ENCODE assay signal across 1 cellular context in genomic region chr14:37848985-37849605, GRCh38.
A peak's percentile ranks its signal among the peaks of the same experiment; 100 is the strongest.
TF ChIP-seq lines count a peak whose summit lies in the region.

No MANE protein-coding gene starts in this region.

TF ChIP-seq in HepG2, 621 proteins besides CTCF, POLR2A, EP300 and RAD21 (continued from another document and continues in another):
- TF ChIP-seq FOXP4 (CRISPR knock-in tag; IDR thresholded peaks at IDR 0.05): peak; percentile 60
- no peak for TF ChIP-seq ZFP91 (CRISPR knock-in tag; IDR thresholded peaks at IDR 0.05; ENCODE audit: borderline replicate concordance)
- no peak for TF ChIP-seq FOXP1 (IDR thresholded peaks at IDR 0.05)
- peak; percentile 47; the same call in 1 of the 2 replicates for TF ChIP-seq FOXP1 (CRISPR knock-in tag; IDR thresholded peaks at IDR 0.05)
- TF ChIP-seq ZNF350 (CRISPR knock-in tag; IDR thresholded peaks at IDR 0.05; ENCODE audit: borderline replicate concordance, low read depth): no peak
- TF ChIP-seq ZEB1 (IDR thresholded peaks at IDR 0.05; ENCODE audit: insufficient replicate concordance, low read depth): no peak
- peak; percentile 76 for TF ChIP-seq CHD4 (IDR thresholded peaks at IDR 0.05; ENCODE audit: borderline replicate concordance, low read length)
- 0 out of 2 replicates have a peak, but pooled peaks have one; percentile 11 for TF ChIP-seq SAP130 (CRISPR knock-in tag; IDR thresholded peaks at IDR 0.05; ENCODE audit: low read depth)
- 0 out of 2 replicates have a peak, but pooled peaks have one; percentile 25 for TF ChIP-seq ZNF264 (CRISPR knock-in tag; IDR thresholded peaks at IDR 0.05)
- no peak for TF ChIP-seq SOX13 (IDR thresholded peaks at IDR 0.05)
- TF ChIP-seq SOX13 (CRISPR knock-in tag; conservative IDR thresholded peaks at IDR 0.05 in 1 of 2, IDR thresholded peaks at IDR 0.05 in 1 of 2): peak; percentile 28 to 76; a peak in 2 of 4 replicates
- TF ChIP-seq TFAP4 (IDR thresholded peaks at IDR 0.05; ENCODE audit: borderline replicate concordance, low read depth): no peak
- TF ChIP-seq FOXA1 (IDR thresholded peaks at IDR 0.05): no peak
- TF ChIP-seq FOXA1 (CRISPR knock-in tag; IDR thresholded peaks at IDR 0.05): peak; percentile 46; the same call in 1 of the 2 replicates
- TF ChIP-seq E2F5 (CRISPR knock-in tag; conservative IDR thresholded peaks at IDR 0.05): no peak
- no peak for TF ChIP-seq ZNF383 (CRISPR knock-in tag; IDR thresholded peaks at IDR 0.05; ENCODE audit: borderline replicate concordance)
- TF ChIP-seq ZNF883 (CRISPR knock-in tag; IDR thresholded peaks at IDR 0.05; ENCODE audit: not compliant biosample characterization): no peak
- no peak for TF ChIP-seq TERF1 (CRISPR knock-in tag; IDR thresholded peaks at IDR 0.05)
- TF ChIP-seq RNF219 (CRISPR knock-in tag; IDR thresholded peaks at IDR 0.05): no peak
- no peak for TF ChIP-seq TAF1 (CRISPR knock-in tag; IDR thresholded peaks at IDR 0.05)
- no peak for TF ChIP-seq SNAPC5 (CRISPR knock-in tag; IDR thresholded peaks at IDR 0.05; ENCODE audit: borderline replicate concordance)
- TF ChIP-seq SAFB2 (CRISPR knock-in tag; IDR thresholded peaks at IDR 0.05; ENCODE audit: borderline replicate concordance, low read depth): no peak
- TF ChIP-seq MAF1 (CRISPR knock-in tag; IDR thresholded peaks at IDR 0.05; ENCODE audit: borderline replicate concordance): no peak
- TF ChIP-seq ATF7 (IDR thresholded peaks at IDR 0.05): peak; percentile 77
- no peak for TF ChIP-seq ATF7 (CRISPR knock-in tag; IDR thresholded peaks at IDR 0.05)
- TF ChIP-seq ZNF367 (CRISPR knock-in tag; IDR thresholded peaks at IDR 0.05; ENCODE audit: borderline replicate concordance): no peak
- no peak for TF ChIP-seq ISX (CRISPR knock-in tag; conservative IDR thresholded peaks at IDR 0.05)
- TF ChIP-seq ZNF749 (CRISPR knock-in tag; IDR thresholded peaks at IDR 0.05; ENCODE audit: borderline replicate concordance): no peak
- TF ChIP-seq WIZ (CRISPR knock-in tag; IDR thresholded peaks at IDR 0.05): no peak
- no peak for TF ChIP-seq AHDC1 (CRISPR knock-in tag; IDR thresholded peaks at IDR 0.05; ENCODE audit: borderline replicate concordance)
- no peak for TF ChIP-seq ZNF589 (CRISPR knock-in tag; conservative IDR thresholded peaks at IDR 0.05)
- no peak for TF ChIP-seq ZNF441 (CRISPR knock-in tag; IDR thresholded peaks at IDR 0.05; ENCODE audit: borderline replicate concordance)
- TF ChIP-seq EEA1 (CRISPR knock-in tag; IDR thresholded peaks at IDR 0.05; ENCODE audit: borderline replicate concordance): no peak
- no peak for TF ChIP-seq ZNF841 (CRISPR knock-in tag; IDR thresholded peaks at IDR 0.05; ENCODE audit: borderline replicate concordance)
- no peak for TF ChIP-seq ZNF546 (CRISPR knock-in tag; conservative IDR thresholded peaks at IDR 0.05)
- no peak for TF ChIP-seq PHF21A (CRISPR knock-in tag; IDR thresholded peaks at IDR 0.05)
- no peak for TF ChIP-seq ZNF639 (CRISPR knock-in tag; conservative IDR thresholded peaks at IDR 0.05)
- TF ChIP-seq ZNF558 (CRISPR knock-in tag; IDR thresholded peaks at IDR 0.05; ENCODE audit: borderline replicate concordance): no peak
- no peak for TF ChIP-seq ZFP62 (CRISPR knock-in tag; IDR thresholded peaks at IDR 0.05)
- TF ChIP-seq SIN3A (IDR thresholded peaks at IDR 0.05; ENCODE audit: borderline replicate concordance, low read depth, low read length): no peak
- no peak for TF ChIP-seq ERF (CRISPR knock-in tag; IDR thresholded peaks at IDR 0.05)
- no peak for TF ChIP-seq ZNF781 (CRISPR knock-in tag; IDR thresholded peaks at IDR 0.05; ENCODE audit: borderline replicate concordance, not compliant biosample characterization)
- TF ChIP-seq HNF1B (CRISPR knock-in tag; IDR thresholded peaks at IDR 0.05): no peak
- no peak for TF ChIP-seq STAT5B (CRISPR knock-in tag; IDR thresholded peaks at IDR 0.05)
- TF ChIP-seq ZNF3 (CRISPR knock-in tag; IDR thresholded peaks at IDR 0.05): no peak
- no peak for TF ChIP-seq HINFP (CRISPR knock-in tag; IDR thresholded peaks at IDR 0.05; ENCODE audit: low read depth)
- no peak for TF ChIP-seq NFE2L2 (IDR thresholded peaks at IDR 0.05; ENCODE audit: low read length)
